16 cellular contexts compared by ENCODE assay signal in the genomic region with DNA sequence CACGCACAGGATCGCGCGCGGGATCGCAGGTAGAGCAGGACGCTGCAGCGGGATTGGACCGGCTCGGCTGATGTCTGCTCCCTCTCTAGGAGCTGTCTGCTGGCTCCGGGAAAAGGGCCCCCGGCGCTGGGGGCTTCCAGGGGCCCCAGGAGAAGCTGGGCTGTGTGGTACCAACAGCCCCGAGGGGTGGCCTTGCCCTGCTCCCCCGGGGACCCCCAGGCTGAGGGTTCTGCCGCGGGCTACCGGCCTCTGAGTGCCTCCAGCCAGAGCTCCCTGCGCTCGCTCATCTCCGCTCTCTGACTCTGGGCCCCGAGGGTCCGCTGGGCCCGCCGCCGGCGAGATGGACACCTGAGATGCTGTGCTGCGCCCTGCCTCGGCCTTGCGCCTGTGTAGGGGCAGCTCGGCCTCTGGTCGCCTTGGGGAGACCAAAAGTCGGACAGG. TPM values are rescaled to one million over a fixed set of nuclear protein-coding genes. Genes with fewer than 3 reads are reported as not detected.
DNase-seq lines count a peak whose midpoint lies in the region; ATAC-seq and TF ChIP-seq lines count a peak whose summit lies in the region.
"Had no signal": no experiment of that assay in that cellular context is flagged by ENCODE, and none has a peak within 500 bp of the region (broad histone marks: within the 10 kb centered on the region; RNA-seq: fewer than 3 reads in every experiment).

No MANE protein-coding gene starts in this region.

- H3K79me2 ChIP-seq in KMS-11 (ENCODE audit: insufficient read depth, low read depth) (peaks cover 21% of the 10 kb centered on the region; the same call in 1 of the 2 replicates), neural progenitor cell (ENCODE audit: low read depth) (no peaks in the 10 kb centered on the region)

- H4K20me1 ChIP-seq in KMS-11 (ENCODE audit: insufficient read depth), result no peaks in the 10 kb centered on the region
- peaks cover 65% of the 10 kb centered on the region for H4K20me1 ChIP-seq in neural progenitor cell (ENCODE audit: low read depth)

- H3K27ac ChIP-seq in KMS-11, result no peak overlapping the region
- no peak overlapping the region for H3K27ac ChIP-seq in neural progenitor cell
- H3K27ac ChIP-seq: epithelial cell of prostate had no signal

- no peaks in the 10 kb centered on the region for H3K9me3 ChIP-seq in neural progenitor cell (ENCODE audit: low read depth)

- TF ChIP-seq CTCF in KMS-11 (conservative IDR thresholded peaks at IDR 0.05; ENCODE audit: low read depth, low read length) (no peak), neural progenitor cell (IDR thresholded peaks at IDR 0.05) (no peak), foreskin fibroblast (IDR thresholded peaks at IDR 0.05; ENCODE audit: low read depth, low read length) (no peak)

- H3K9me3 Mint-ChIP-seq in activated CD4-positive, alpha-beta T cell treated with anti-CD3 and anti-CD28 coated beads, Interleukin-2, amount 10 ng/mL, durations not matched to agents 24 days and 14 days, result no peaks in the 10 kb centered on the region
- H3K9me3 Mint-ChIP-seq in central memory CD8-positive, alpha-beta T cell, result no peaks in the 10 kb centered on the region
- H3K9me3 Mint-ChIP-seq in neural progenitor cell, result peaks cover 5% of the 10 kb centered on the region
- H3K9me3 Mint-ChIP-seq: T-helper 1 cell treated with Interleukin-12 subunit alpha and Interleukin-12 subunit beta and Interleukin-4 antibody, amounts not matched to agents 30 μg/mL and 1 μg/mL, for 36 hours had no signal

- H3K36me3 ChIP-seq in KMS-11 (ENCODE audit: insufficient read depth), result no peaks in the 10 kb centered on the region
- H3K36me3 ChIP-seq in neural progenitor cell, result no peaks in the 10 kb centered on the region

- peak overlapping the region; percentile 25 for H3K27ac Mint-ChIP-seq in activated CD4-positive, alpha-beta T cell treated with anti-CD3 and anti-CD28 coated beads, Interleukin-2, amount 10 ng/mL, durations not matched to agents 24 days and 14 days
- H3K27ac Mint-ChIP-seq in central memory CD8-positive, alpha-beta T cell (ENCODE audit: low read depth), result no peak overlapping the region
- no peak overlapping the region for H3K27ac Mint-ChIP-seq in neural progenitor cell
- H3K27ac Mint-ChIP-seq: T-helper 1 cell treated with Interleukin-12 subunit alpha and Interleukin-12 subunit beta and Interleukin-4 antibody, amounts not matched to agents 30 μg/mL and 1 μg/mL, for 36 hours had no signal

- H3K9ac ChIP-seq in KMS-11, result no peak overlapping the region
- H3K9ac ChIP-seq in neural progenitor cell, result no peak overlapping the region

- no peak for ATAC-seq in central memory CD8-positive, alpha-beta T cell (replicated peaks; ENCODE audit: extremely low read depth, poor library complexity, severe bottlenecking)
- ATAC-seq in HG03432 (IDR thresholded peaks at IDR 0.05; ENCODE audit: unreplicated experiment), result no peak

- intact Hi-C loops in activated CD4-positive, alpha-beta T cell treated with anti-CD3 and anti-CD28 coated beads, Interleukin-2, amount 10 ng/mL, durations not matched to agents 24 days and 14 days (cut with micrococcal nuclease), result no loop called here

- H3K4me1 ChIP-seq in KMS-11 (ENCODE audit: low read depth, poor library complexity, severe bottlenecking) (peaks cover 43% of the 10 kb centered on the region), neural progenitor cell (peaks cover 20% of the 10 kb centered on the region)

- no peak for DNase-seq in activated CD4-positive, alpha-beta T cell treated with anti-CD3 and anti-CD28 coated beads, Interleukin-2, amount 10 ng/mL, durations not matched to agents 24 days and 14 days
- no peak for DNase-seq in activated CD4-positive, alpha-beta T cell treated with anti-CD3 and anti-CD28 coated beads, Interleukin-2, amount 50 U/mL, for 1 hour
- DNase-seq in central memory CD8-positive, alpha-beta T cell (ENCODE audit: low spot score in 2 of 2), result no peak
- DNase-seq in neural progenitor cell (ENCODE audit: low spot score) (no peak), MV-4-11 (lab: John Stamatoyannopoulos, UW) (no peak), foreskin fibroblast (no peak)
- DNase-seq: anterior cingulate cortex; mammary epithelial cell; NCI-H2107; stimulated activated CD4-positive, alpha-beta T cell treated with anti-CD3 and anti-CD28 coated beads, Interleukin-4, amount 100 ng/mL, for 1 hour had no signal

- H3K27me3 ChIP-seq in KMS-11 (ENCODE audit: insufficient read depth, low read depth) (peaks cover 17% of the 10 kb centered on the region), neural progenitor cell (peaks cover 61% of the 10 kb centered on the region)

- peak overlapping the region; percentile 94 for H3K4me2 ChIP-seq in KMS-11
- no peak overlapping the region for H3K4me2 ChIP-seq in neural progenitor cell

- H3K4me1 Mint-ChIP-seq in activated CD4-positive, alpha-beta T cell treated with anti-CD3 and anti-CD28 coated beads, Interleukin-2, amount 10 ng/mL, durations not matched to agents 24 days and 14 days, result peaks cover 26% of the 10 kb centered on the region
- H3K4me1 Mint-ChIP-seq in central memory CD8-positive, alpha-beta T cell, result peaks cover 26% of the 10 kb centered on the region
- peaks cover 21% of the 10 kb centered on the region for H3K4me1 Mint-ChIP-seq in neural progenitor cell

- H3K4me3 ChIP-seq in KMS-11 (IDR thresholded peaks at IDR 0.05; ENCODE audit: insufficient read depth, low read depth, low read length) (no peak overlapping the region), neural progenitor cell (no peak overlapping the region), foreskin fibroblast (ENCODE audit: low read depth in 1 of 2, low read length in 2 of 2) (no peak overlapping the region)

- peaks cover 17% of the 10 kb centered on the region for H3K36me3 Mint-ChIP-seq in activated CD4-positive, alpha-beta T cell treated with anti-CD3 and anti-CD28 coated beads, Interleukin-2, amount 10 ng/mL, durations not matched to agents 24 days and 14 days (ENCODE audit: low read depth)
- H3K36me3 Mint-ChIP-seq in central memory CD8-positive, alpha-beta T cell (ENCODE audit: insufficient read depth), result peaks cover 3% of the 10 kb centered on the region
- peaks cover 5% of the 10 kb centered on the region for H3K36me3 Mint-ChIP-seq in neural progenitor cell
- H3K36me3 Mint-ChIP-seq: CD4-positive, alpha-beta memory T cell had no signal

- peak overlapping the region; percentile 68 for H3K4me3 Mint-ChIP-seq in activated CD4-positive, alpha-beta T cell treated with anti-CD3 and anti-CD28 coated beads, Interleukin-2, amount 10 ng/mL, durations not matched to agents 24 days and 14 days
- peak overlapping the region; percentile 70 for H3K4me3 Mint-ChIP-seq in central memory CD8-positive, alpha-beta T cell
- peak overlapping the region; percentile 82 for H3K4me3 Mint-ChIP-seq in neural progenitor cell

- no peak overlapping the region for H2AFZ ChIP-seq in KMS-11 (ENCODE audit: low read depth)
- no peak overlapping the region for H2AFZ ChIP-seq in neural progenitor cell (replicated peaks)

- H3F3A ChIP-seq in neural progenitor cell (ENCODE audit: low read depth), result peaks cover 52% of the 10 kb centered on the region

- H3K27me3 Mint-ChIP-seq in activated CD4-positive, alpha-beta T cell treated with anti-CD3 and anti-CD28 coated beads, Interleukin-2, amount 10 ng/mL, durations not matched to agents 24 days and 14 days, result peaks cover 23% of the 10 kb centered on the region
- H3K27me3 Mint-ChIP-seq in central memory CD8-positive, alpha-beta T cell, result peaks cover 37% of the 10 kb centered on the region
- H3K27me3 Mint-ChIP-seq in neural progenitor cell (ENCODE audit: insufficient read depth, low read depth), result peaks cover 16% of the 10 kb centered on the region

RNA-seq across cellular contexts. Expression of a gene that starts 1.4 kb away (rescaled TPM):
- total RNA-seq in activated CD4-positive, alpha-beta T cell treated with anti-CD3 and anti-CD28 coated beads, Interleukin-2, amount 10 ng/mL, durations not matched to agents 24 days and 14 days, result 41.0 and 43.3 TPM in 2 replicates
- total RNA-seq in neural progenitor cell (ENCODE audit: low replicate concordance), result 3.3 and 15.4 TPM in 2 replicates

RNA-seq across cellular contexts. Expression of a gene that starts 3.7 kb away (rescaled TPM):
- total RNA-seq in activated CD4-positive, alpha-beta T cell treated with anti-CD3 and anti-CD28 coated beads, Interleukin-2, amount 10 ng/mL, durations not matched to agents 24 days and 14 days, result 0.17 and 0.28 TPM in 2 replicates
- total RNA-seq in neural progenitor cell (ENCODE audit: low replicate concordance), result 0.51 and 5.6 TPM in 2 replicates
- total RNA-seq: CD4-positive, alpha-beta memory T cell; ureter had no signal

RNA-seq across cellular contexts. Expression of a gene that starts 12.5 kb away (rescaled TPM):
- total RNA-seq in activated CD4-positive, alpha-beta T cell treated with anti-CD3 and anti-CD28 coated beads, Interleukin-2, amount 10 ng/mL, durations not matched to agents 24 days and 14 days, result 152 TPM in 2 replicates
- 4.6 and 38.5 TPM in 2 replicates for total RNA-seq in neural progenitor cell (ENCODE audit: low replicate concordance)

RNA-seq across cellular contexts. Expression of a gene that starts 45.0 kb away (rescaled TPM):
- not detected in 2 replicates for total RNA-seq in activated CD4-positive, alpha-beta T cell treated with anti-CD3 and anti-CD28 coated beads, Interleukin-2, amount 10 ng/mL, durations not matched to agents 24 days and 14 days
- total RNA-seq in neural progenitor cell (ENCODE audit: low replicate concordance), result not detected in 2 replicates
- total RNA-seq: CD4-positive, alpha-beta memory T cell; mammary epithelial cell had no signal

RNA-seq across cellular contexts. Expression of a gene that starts 50.2 kb away (rescaled TPM):
- total RNA-seq in activated CD4-positive, alpha-beta T cell treated with anti-CD3 and anti-CD28 coated beads, Interleukin-2, amount 10 ng/mL, durations not matched to agents 24 days and 14 days, result not detected in 2 replicates
- 31.6 and 60.0 TPM in 2 replicates for total RNA-seq in neural progenitor cell (ENCODE audit: low replicate concordance)
- total RNA-seq: CD4-positive, alpha-beta memory T cell; mammary epithelial cell; ureter had no signal
